Comparison of ENCODE assay signal across 2 cellular contexts in the genomic region with DNA sequence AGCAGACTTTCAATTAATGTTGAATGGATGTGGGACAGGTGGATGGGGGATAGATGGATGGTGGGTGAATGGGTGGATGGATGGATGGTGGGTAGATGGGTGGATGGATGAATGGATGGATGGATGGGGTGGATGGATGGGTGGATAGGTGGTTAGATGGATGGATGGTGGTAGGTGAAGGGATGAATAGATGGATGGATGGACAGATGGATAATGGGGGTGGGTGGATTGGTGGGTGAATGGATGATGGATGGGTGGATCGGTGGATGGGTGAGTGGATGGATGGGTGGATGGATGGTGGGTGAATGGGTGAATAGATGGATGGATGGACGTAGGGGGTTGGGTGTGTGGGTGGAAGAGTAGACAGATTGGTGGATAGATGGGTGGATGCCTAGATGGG.
TF ChIP-seq lines count a peak whose summit lies in the region.

No MANE protein-coding gene starts in this region.

TF ChIP-seq in HEK293, 187 proteins besides CTCF, POLR2A, EP300 and RAD21:
- TF ChIP-seq ZNF266 (tag by site-specific recombination; IDR thresholded peaks at IDR 0.05; ENCODE audit: low read depth) (0 out of 2 replicates have a peak, but pooled peaks have one; percentile 42), ZNF366 (tag by site-specific recombination; conservative IDR thresholded peaks at IDR 0.05) (peak; percentile 98), ZNF398 (tag by site-specific recombination; IDR thresholded peaks at IDR 0.05) (no peak), ZNF214 (tag by site-specific recombination; IDR thresholded peaks at IDR 0.05; ENCODE audit: borderline replicate concordance) (no peak), ZNF645 (tag by site-specific recombination; IDR thresholded peaks at IDR 0.05) (0 out of 2 replicates have a peak, but pooled peaks have one; percentile 32), ZBTB7A (tag by site-specific recombination; IDR thresholded peaks at IDR 0.05; ENCODE audit: low read depth) (no peak), MYNN (tag by site-specific recombination; IDR thresholded peaks at IDR 0.05; ENCODE audit: borderline replicate concordance) (0 out of 2 replicates have a peak, but pooled peaks have one; percentile 12), ZNF473 (tag by site-specific recombination; IDR thresholded peaks at IDR 0.05) (peak; percentile 66; the same call in 1 of the 2 replicates), ZFHX2 (tag by site-specific recombination; conservative IDR thresholded peaks at IDR 0.05) (peak; percentile 89), ZBTB17 (tag by site-specific recombination; IDR thresholded peaks at IDR 0.05) (peak; percentile 96), EGR2 (tag by site-specific recombination; IDR thresholded peaks at IDR 0.05; ENCODE audit: low read depth) (peak; percentile 100)
- TF ChIP-seq, protein P1, sequence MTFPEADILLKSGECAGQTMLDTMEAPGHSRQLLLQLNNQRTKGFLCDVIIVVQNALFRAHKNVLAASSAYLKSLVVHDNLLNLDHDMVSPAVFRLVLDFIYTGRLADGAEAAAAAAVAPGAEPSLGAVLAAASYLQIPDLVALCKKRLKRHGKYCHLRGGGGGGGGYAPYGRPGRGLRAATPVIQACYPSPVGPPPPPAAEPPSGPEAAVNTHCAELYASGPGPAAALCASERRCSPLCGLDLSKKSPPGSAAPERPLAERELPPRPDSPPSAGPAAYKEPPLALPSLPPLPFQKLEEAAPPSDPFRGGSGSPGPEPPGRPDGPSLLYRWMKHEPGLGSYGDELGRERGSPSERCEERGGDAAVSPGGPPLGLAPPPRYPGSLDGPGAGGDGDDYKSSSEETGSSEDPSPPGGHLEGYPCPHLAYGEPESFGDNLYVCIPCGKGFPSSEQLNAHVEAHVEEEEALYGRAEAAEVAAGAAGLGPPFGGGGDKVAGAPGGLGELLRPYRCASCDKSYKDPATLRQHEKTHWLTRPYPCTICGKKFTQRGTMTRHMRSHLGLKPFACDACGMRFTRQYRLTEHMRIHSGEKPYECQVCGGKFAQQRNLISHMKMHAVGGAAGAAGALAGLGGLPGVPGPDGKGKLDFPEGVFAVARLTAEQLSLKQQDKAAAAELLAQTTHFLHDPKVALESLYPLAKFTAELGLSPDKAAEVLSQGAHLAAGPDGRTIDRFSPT (tag by site-specific recombination; IDR thresholded peaks at IDR 0.05): peak; percentile 43; the same call in 1 of the 2 replicates
- TF ChIP-seq, protein P2, sequence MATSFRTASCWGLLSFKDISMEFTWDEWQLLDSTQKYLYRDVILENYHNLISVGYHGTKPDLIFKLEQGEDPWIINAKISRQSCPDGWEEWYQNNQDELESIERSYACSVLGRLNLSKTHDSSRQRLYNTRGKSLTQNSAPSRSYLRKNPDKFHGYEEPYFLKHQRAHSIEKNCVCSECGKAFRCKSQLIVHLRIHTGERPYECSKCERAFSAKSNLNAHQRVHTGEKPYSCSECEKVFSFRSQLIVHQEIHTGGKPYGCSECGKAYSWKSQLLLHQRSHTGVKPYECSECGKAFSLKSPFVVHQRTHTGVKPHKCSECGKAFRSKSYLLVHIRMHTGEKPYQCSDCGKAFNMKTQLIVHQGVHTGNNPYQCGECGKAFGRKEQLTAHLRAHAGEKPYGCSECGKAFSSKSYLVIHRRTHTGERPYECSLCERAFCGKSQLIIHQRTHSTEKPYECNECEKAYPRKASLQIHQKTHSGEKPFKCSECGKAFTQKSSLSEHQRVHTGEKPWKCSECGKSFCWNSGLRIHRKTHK (tag by site-specific recombination; IDR thresholded peaks at IDR 0.05): peak; percentile 15; the same call in 1 of the 2 replicates

TF ChIP-seq in H1, 55 proteins besides CTCF, POLR2A, EP300 and RAD21:
- TF ChIP-seq SP1 (IDR thresholded peaks at IDR 0.05; ENCODE audit: low read depth, low read length): no peak
- TF ChIP-seq TEAD4 (IDR thresholded peaks at IDR 0.05; ENCODE audit: low read depth, low read length): no peak
- no peak for TF ChIP-seq NRF1 (IDR thresholded peaks at IDR 0.05; ENCODE audit: low read depth, low read length)
